Comparison of ENCODE assay signal across 25 cellular contexts in genomic region chr20:63312268-63312667, GRCh38. TPM values are rescaled to one million over a fixed set of nuclear protein-coding genes. Genes with fewer than 3 reads are reported as not detected.
"Had no signal": no experiment of that assay in that cellular context is flagged by ENCODE, and none has a peak within 500 bp of the region (broad histone marks: within the 10 kb centered on the region; RNA-seq: fewer than 3 reads in every experiment).

No MANE protein-coding gene starts in this region.

- H3K27me3 ChIP-seq: ovary had no signal

- DNase-seq: colonic mucosa; dermis blood vessel endothelial cell; esophagus squamous epithelium; foreskin fibroblast; immature natural killer cell; left colon; mammary epithelial cell; natural killer cell; small intestine; stimulated activated CD4-positive, alpha-beta T cell treated with anti-CD3 and anti-CD28 coated beads, Interleukin-12 subunit alpha, Interleukin-12 subunit beta, amount 100 ng/mL, for 4 hours; stimulated activated naive CD4-positive, alpha-beta T cell; stomach; transverse colon had no signal

- ATAC-seq: gastroesophageal sphincter, left colon, natural killer cell had no signal

- H3K4me3 ChIP-seq: colonic mucosa, esophagus squamous epithelium, gastroesophageal sphincter, ovary, stomach, thoracic aorta, transverse colon had no signal

- H3K27ac ChIP-seq: colonic mucosa, esophagus squamous epithelium, gastroesophageal sphincter, ovary, stomach, thoracic aorta, transverse colon had no signal

- FAIRE-seq: keratinocyte, small intestine had no signal

- H3K36me3 Mint-ChIP-seq: immature natural killer cell, natural killer cell had no signal

- H3K9me3 ChIP-seq: colonic mucosa, esophagus squamous epithelium, gastroesophageal sphincter, ovary, stomach, thoracic aorta, transverse colon had no signal

- H3K9me3 Mint-ChIP-seq: immature natural killer cell, natural killer cell, neural crest cell had no signal

- H3K27ac Mint-ChIP-seq: immature natural killer cell, natural killer cell had no signal

- H3K4me1 Mint-ChIP-seq: natural killer cell had no signal

- H3K4me3 Mint-ChIP-seq: immature natural killer cell, natural killer cell, neural crest cell had no signal

- H3K36me3 ChIP-seq: colonic mucosa, esophagus squamous epithelium, gastroesophageal sphincter, ovary, stomach, thoracic aorta, transverse colon had no signal

- H3K4me1 ChIP-seq: colonic mucosa, transverse colon had no signal

RNA-seq across cellular contexts. Expression of gene COL20A1, which starts 19.3 kb away (rescaled TPM):
- total RNA-seq: colonic mucosa, dermis blood vessel endothelial cell, epithelial cell of proximal tubule, esophagus squamous epithelium, gastroesophageal sphincter, left colon, lower leg skin, mammary epithelial cell, mesenteric fat pad, mononuclear cell, right cardiac atrium, thoracic aorta, ureter had no signal
- polyA plus RNA-seq: immature natural killer cell, keratinocyte, mammary epithelial cell, right cardiac atrium had no signal

RNA-seq across cellular contexts. Expression of gene CHRNA4, which starts 48.9 kb away (rescaled TPM):
- total RNA-seq: dermis blood vessel endothelial cell, epithelial cell of proximal tubule, esophagus squamous epithelium, gastroesophageal sphincter, left colon, mammary epithelial cell, mesenteric fat pad, mononuclear cell, natural killer cell, posterior vena cava, thoracic aorta, ureter had no signal
- polyA plus RNA-seq: immature natural killer cell, keratinocyte, mammary epithelial cell had no signal

RNA-seq across cellular contexts. Expression of gene NKAIN4, which starts 58.0 kb away (rescaled TPM):
- total RNA-seq: dermis blood vessel endothelial cell, esophagus squamous epithelium, mesenteric fat pad, mononuclear cell, natural killer cell, posterior vena cava, right cardiac atrium, thoracic aorta, ureter had no signal
- polyA plus RNA-seq: immature natural killer cell, keratinocyte, mammary epithelial cell, ovary, right cardiac atrium had no signal
